Comparison of ENCODE assay signal across 2 cellular contexts in the genomic region with DNA sequence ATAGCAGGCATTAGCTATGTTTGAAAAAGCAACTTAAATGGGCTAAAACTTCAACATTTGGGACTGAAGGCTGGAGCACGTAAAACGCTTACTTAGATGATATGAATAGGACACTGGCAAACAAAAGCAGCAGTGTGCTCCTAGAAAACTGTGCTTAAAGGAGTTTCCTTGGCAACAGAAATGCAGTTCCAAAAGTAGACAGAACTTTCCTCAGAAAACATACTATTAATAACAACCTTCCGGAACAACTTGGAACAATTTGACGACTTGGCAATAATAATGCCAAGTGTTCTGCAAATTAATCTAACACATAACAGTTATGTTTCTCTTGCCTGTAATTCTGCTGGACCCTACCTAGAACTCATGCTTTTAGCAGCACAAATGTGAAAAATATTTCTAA.
A peak's percentile ranks its signal among the peaks of the same experiment; 100 is the strongest.
TF ChIP-seq lines count a peak whose summit lies in the region.

No MANE protein-coding gene starts in this region.

TF ChIP-seq in GM23338, 12 proteins besides CTCF, POLR2A, EP300 and RAD21:
- TF ChIP-seq JUNB (IDR thresholded peaks at IDR 0.05; ENCODE audit: unreplicated experiment) (no peak), ZNF114 (CRISPR knock-in tag; IDR thresholded peaks at IDR 0.05) (no peak), NANOG (IDR thresholded peaks at IDR 0.05; ENCODE audit: borderline replicate concordance) (no peak), EZH2 (IDR thresholded peaks at IDR 0.05; ENCODE audit: low read depth, unreplicated experiment) (no peak), STAT1 (IDR thresholded peaks at IDR 0.05; ENCODE audit: unreplicated experiment) (no peak), ZNF331 (CRISPR knock-in tag; IDR thresholded peaks at IDR 0.05; ENCODE audit: low read depth) (no peak), EZH2phosphoT487 (IDR thresholded peaks at IDR 0.05; ENCODE audit: unreplicated experiment) (no peak)
- TF ChIP-seq, protein P1, sequence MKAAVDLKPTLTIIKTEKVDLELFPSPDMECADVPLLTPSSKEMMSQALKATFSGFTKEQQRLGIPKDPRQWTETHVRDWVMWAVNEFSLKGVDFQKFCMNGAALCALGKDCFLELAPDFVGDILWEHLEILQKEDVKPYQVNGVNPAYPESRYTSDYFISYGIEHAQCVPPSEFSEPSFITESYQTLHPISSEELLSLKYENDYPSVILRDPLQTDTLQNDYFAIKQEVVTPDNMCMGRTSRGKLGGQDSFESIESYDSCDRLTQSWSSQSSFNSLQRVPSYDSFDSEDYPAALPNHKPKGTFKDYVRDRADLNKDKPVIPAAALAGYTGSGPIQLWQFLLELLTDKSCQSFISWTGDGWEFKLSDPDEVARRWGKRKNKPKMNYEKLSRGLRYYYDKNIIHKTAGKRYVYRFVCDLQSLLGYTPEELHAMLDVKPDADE (IDR thresholded peaks at IDR 0.05), result no peak
- TF ChIP-seq, protein P2, sequence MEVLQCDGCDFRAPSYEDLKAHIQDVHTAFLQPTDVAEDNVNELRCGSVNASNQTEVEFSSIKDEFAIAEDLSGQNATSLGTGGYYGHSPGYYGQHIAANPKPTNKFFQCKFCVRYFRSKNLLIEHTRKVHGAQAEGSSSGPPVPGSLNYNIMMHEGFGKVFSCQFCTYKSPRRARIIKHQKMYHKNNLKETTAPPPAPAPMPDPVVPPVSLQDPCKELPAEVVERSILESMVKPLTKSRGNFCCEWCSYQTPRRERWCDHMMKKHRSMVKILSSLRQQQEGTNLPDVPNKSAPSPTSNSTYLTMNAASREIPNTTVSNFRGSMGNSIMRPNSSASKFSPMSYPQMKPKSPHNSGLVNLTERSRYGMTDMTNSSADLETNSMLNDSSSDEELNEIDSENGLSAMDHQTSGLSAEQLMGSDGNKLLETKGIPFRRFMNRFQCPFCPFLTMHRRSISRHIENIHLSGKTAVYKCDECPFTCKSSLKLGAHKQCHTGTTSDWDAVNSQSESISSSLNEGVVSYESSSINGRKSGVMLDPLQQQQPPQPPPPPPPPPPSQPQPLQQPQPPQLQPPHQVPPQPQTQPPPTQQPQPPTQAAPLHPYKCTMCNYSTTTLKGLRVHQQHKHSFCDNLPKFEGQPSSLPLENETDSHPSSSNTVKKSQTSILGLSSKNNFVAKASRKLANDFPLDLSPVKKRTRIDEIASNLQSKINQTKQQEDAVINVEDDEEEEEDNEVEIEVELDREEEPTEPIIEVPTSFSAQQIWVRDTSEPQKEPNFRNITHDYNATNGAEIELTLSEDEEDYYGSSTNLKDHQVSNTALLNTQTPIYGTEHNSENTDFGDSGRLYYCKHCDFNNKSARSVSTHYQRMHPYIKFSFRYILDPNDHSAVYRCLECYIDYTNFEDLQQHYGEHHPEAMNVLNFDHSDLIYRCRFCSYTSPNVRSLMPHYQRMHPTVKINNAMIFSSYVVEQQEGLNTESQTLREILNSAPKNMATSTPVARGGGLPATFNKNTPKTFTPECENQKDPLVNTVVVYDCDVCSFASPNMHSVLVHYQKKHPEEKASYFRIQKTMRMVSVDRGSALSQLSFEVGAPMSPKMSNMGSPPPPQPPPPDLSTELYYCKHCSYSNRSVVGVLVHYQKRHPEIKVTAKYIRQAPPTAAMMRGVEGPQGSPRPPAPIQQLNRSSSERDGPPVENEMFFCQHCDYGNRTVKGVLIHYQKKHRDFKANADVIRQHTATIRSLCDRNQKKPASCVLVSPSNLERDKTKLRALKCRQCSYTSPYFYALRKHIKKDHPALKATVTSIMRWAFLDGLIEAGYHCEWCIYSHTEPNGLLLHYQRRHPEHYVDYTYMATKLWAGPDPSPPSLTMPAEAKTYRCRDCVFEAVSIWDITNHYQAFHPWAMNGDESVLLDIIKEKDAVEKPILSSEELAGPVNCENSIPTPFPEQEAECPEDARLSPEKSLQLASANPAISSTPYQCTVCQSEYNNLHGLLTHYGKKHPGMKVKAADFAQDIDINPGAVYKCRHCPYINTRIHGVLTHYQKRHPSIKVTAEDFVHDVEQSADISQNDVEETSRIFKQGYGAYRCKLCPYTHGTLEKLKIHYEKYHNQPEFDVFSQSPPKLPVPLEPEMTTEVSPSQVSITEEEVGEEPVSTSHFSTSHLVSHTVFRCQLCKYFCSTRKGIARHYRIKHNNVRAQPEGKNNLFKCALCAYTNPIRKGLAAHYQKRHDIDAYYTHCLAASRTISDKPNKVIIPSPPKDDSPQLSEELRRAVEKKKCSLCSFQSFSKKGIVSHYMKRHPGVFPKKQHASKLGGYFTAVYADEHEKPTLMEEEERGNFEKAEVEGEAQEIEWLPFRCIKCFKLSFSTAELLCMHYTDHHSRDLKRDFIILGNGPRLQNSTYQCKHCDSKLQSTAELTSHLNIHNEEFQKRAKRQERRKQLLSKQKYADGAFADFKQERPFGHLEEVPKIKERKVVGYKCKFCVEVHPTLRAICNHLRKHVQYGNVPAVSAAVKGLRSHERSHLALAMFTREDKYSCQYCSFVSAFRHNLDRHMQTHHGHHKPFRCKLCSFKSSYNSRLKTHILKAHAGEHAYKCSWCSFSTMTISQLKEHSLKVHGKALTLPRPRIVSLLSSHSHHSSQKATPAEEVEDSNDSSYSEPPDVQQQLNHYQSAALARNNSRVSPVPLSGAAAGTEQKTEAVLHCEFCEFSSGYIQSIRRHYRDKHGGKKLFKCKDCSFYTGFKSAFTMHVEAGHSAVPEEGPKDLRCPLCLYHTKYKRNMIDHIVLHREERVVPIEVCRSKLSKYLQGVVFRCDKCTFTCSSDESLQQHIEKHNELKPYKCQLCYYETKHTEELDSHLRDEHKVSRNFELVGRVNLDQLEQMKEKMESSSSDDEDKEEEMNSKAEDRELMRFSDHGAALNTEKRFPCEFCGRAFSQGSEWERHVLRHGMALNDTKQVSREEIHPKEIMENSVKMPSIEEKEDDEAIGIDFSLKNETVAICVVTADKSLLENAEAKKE (CRISPR knock-in tag; IDR thresholded peaks at IDR 0.05), result no peak

TF ChIP-seq in H1, 55 proteins besides CTCF, POLR2A, EP300 and RAD21:
- TF ChIP-seq SIN3A (conservative IDR thresholded peaks at IDR 0.05 in 1 of 2, IDR thresholded peaks at IDR 0.05 in 1 of 2; ENCODE audit: low read depth in 1 of 2, low read length in 2 of 2) (no peak), RFX5 (IDR thresholded peaks at IDR 0.05; ENCODE audit: borderline replicate concordance, low read depth, low read length) (no peak), MAFK (IDR thresholded peaks at IDR 0.05; ENCODE audit: low read depth, low read length) (peak; percentile 60; the same call in 1 of the 2 replicates)
TF ChIP-seq in H1: peak in this region for 1.
